ENCODE assay signal across 1 cellular context in the genomic region with DNA sequence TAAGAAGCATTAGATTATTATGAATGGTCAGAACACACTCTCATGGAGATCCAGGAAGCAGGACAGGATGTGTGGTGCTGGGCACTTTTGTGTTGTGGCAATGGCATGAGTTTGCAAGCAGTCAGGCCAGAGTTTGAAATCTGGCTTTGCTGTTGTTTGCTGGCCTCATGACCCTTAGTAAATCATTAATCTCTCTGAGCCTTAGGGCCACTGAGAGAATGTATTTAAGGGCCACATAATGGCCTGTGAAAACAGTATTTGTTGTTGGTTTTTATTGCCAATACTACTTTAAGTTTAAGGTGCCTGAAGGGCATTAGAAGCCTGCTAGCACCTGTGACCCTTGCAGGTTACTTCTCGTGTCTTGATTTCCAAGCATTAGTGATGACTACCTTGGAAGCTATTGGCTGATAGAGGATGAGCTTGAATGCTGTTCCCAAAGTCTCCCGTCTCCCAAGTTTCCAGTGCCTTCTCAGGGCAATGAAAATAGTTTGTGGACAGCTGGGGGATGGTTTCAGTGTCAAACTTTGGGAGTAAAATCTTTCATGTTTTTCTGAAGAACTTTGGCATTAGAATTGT.
TF ChIP-seq lines count a peak whose summit lies in the region.

No MANE protein-coding gene starts in this region.

TF ChIP-seq in HepG2, 621 proteins besides CTCF, POLR2A, EP300 and RAD21 (continues in another document):
- 0 out of 2 replicates have a peak, but pooled peaks have one; percentile 48 for TF ChIP-seq POGZ (CRISPR knock-in tag; IDR thresholded peaks at IDR 0.05)
- TF ChIP-seq PHF5A (CRISPR knock-in tag; IDR thresholded peaks at IDR 0.05; ENCODE audit: low read depth, unreplicated experiment): peak; percentile 36
- TF ChIP-seq HDAC2 (CRISPR knock-in tag; IDR thresholded peaks at IDR 0.05): peak; percentile 75
- TF ChIP-seq DPF2 (CRISPR knock-in tag; IDR thresholded peaks at IDR 0.05; ENCODE audit: borderline replicate concordance, low read depth): 0 out of 2 replicates have a peak, but pooled peaks have one; percentile 52
- TF ChIP-seq LCORL (IDR thresholded peaks at IDR 0.05): no peak
- TF ChIP-seq LCORL (CRISPR knock-in tag; IDR thresholded peaks at IDR 0.05): peak; percentile 72; the same call in 1 of the 2 replicates
- no peak for TF ChIP-seq RBM22 (optimal IDR thresholded peaks at IDR 0.05; ENCODE audit: low read length)
- TF ChIP-seq, protein P1, sequence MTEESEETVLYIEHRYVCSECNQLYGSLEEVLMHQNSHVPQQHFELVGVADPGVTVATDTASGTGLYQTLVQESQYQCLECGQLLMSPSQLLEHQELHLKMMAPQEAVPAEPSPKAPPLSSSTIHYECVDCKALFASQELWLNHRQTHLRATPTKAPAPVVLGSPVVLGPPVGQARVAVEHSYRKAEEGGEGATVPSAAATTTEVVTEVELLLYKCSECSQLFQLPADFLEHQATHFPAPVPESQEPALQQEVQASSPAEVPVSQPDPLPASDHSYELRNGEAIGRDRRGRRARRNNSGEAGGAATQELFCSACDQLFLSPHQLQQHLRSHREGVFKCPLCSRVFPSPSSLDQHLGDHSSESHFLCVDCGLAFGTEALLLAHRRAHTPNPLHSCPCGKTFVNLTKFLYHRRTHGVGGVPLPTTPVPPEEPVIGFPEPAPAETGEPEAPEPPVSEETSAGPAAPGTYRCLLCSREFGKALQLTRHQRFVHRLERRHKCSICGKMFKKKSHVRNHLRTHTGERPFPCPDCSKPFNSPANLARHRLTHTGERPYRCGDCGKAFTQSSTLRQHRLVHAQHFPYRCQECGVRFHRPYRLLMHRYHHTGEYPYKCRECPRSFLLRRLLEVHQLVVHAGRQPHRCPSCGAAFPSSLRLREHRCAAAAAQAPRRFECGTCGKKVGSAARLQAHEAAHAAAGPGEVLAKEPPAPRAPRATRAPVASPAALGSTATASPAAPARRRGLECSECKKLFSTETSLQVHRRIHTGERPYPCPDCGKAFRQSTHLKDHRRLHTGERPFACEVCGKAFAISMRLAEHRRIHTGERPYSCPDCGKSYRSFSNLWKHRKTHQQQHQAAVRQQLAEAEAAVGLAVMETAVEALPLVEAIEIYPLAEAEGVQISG (CRISPR knock-in tag; IDR thresholded peaks at IDR 0.05): 0 out of 2 replicates have a peak, but pooled peaks have one; percentile 25
- TF ChIP-seq NR2F6 (IDR thresholded peaks at IDR 0.05): peak; percentile 95
- peak; percentile 97 for TF ChIP-seq NR2F6 (CRISPR knock-in tag; IDR thresholded peaks at IDR 0.05)
- peak; percentile 49; the same call in 1 of the 2 replicates for TF ChIP-seq NCOA2 (CRISPR knock-in tag; IDR thresholded peaks at IDR 0.05)
- TF ChIP-seq BORCS8-MEF2B (CRISPR knock-in tag; IDR thresholded peaks at IDR 0.05): no peak
- TF ChIP-seq NR2F1 (CRISPR knock-in tag; IDR thresholded peaks at IDR 0.05): peak; percentile 86 to 87
- no peak for TF ChIP-seq ZNF772 (CRISPR knock-in tag; IDR thresholded peaks at IDR 0.05)
- TF ChIP-seq ZNF160 (CRISPR knock-in tag; IDR thresholded peaks at IDR 0.05): 0 out of 2 replicates have a peak, but pooled peaks have one; percentile 33
- TF ChIP-seq HNF4G (IDR thresholded peaks at IDR 0.05; ENCODE audit: borderline replicate concordance, low read depth, low read length): peak; percentile 2; the same call in 1 of the 2 replicates
- TF ChIP-seq HNF4G (CRISPR knock-in tag; IDR thresholded peaks at IDR 0.05; ENCODE audit: borderline replicate concordance, low read depth): no peak
- peak; percentile 63; the same call in 1 of the 2 replicates for TF ChIP-seq ZNF136 (CRISPR knock-in tag; IDR thresholded peaks at IDR 0.05; ENCODE audit: low read depth)
- no peak for TF ChIP-seq ZNF878 (CRISPR knock-in tag; IDR thresholded peaks at IDR 0.05)
- TF ChIP-seq SAP130 (CRISPR knock-in tag; IDR thresholded peaks at IDR 0.05; ENCODE audit: low read depth): peak; percentile 86
- no peak for TF ChIP-seq NKX3-1 (CRISPR knock-in tag; IDR thresholded peaks at IDR 0.05)
- TF ChIP-seq ZNF501 (CRISPR knock-in tag; IDR thresholded peaks at IDR 0.05): peak; percentile 79; the same call in 1 of the 2 replicates
- TF ChIP-seq, protein P2, sequence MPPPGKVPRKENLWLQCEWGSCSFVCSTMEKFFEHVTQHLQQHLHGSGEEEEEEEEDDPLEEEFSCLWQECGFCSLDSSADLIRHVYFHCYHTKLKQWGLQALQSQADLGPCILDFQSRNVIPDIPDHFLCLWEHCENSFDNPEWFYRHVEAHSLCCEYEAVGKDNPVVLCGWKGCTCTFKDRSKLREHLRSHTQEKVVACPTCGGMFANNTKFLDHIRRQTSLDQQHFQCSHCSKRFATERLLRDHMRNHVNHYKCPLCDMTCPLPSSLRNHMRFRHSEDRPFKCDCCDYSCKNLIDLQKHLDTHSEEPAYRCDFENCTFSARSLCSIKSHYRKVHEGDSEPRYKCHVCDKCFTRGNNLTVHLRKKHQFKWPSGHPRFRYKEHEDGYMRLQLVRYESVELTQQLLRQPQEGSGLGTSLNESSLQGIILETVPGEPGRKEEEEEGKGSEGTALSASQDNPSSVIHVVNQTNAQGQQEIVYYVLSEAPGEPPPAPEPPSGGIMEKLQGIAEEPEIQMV (CRISPR knock-in tag; IDR thresholded peaks at IDR 0.05; ENCODE audit: low read depth): no peak
- TF ChIP-seq GATAD1 (CRISPR knock-in tag; IDR thresholded peaks at IDR 0.05): peak; percentile 21; the same call in 1 of the 2 replicates
- TF ChIP-seq SIN3A (IDR thresholded peaks at IDR 0.05; ENCODE audit: borderline replicate concordance, low read depth, low read length): 0 out of 2 replicates have a peak, but pooled peaks have one; percentile 54
- no peak for TF ChIP-seq SNAPC2 (CRISPR knock-in tag; IDR thresholded peaks at IDR 0.05)
- peak; percentile 78 for TF ChIP-seq SALL1 (CRISPR knock-in tag; IDR thresholded peaks at IDR 0.05)
- TF ChIP-seq ZFP36L1 (CRISPR knock-in tag; IDR thresholded peaks at IDR 0.05): no peak
- TF ChIP-seq SCMH1 (CRISPR knock-in tag; IDR thresholded peaks at IDR 0.05; ENCODE audit: borderline replicate concordance): no peak
- TF ChIP-seq ZNF432 (CRISPR knock-in tag; IDR thresholded peaks at IDR 0.05; ENCODE audit: borderline replicate concordance): no peak
- TF ChIP-seq DMAP1 (CRISPR knock-in tag; IDR thresholded peaks at IDR 0.05): peak; percentile 35; the same call in 1 of the 2 replicates
- no peak; the same call in 1 of the 2 replicates for TF ChIP-seq ZNF788 (CRISPR knock-in tag; IDR thresholded peaks at IDR 0.05; ENCODE audit: borderline replicate concordance)
- TF ChIP-seq YEATS4 (CRISPR knock-in tag; IDR thresholded peaks at IDR 0.05; ENCODE audit: borderline replicate concordance): peak; percentile 22; the same call in 1 of the 2 replicates
- TF ChIP-seq, protein P3, sequence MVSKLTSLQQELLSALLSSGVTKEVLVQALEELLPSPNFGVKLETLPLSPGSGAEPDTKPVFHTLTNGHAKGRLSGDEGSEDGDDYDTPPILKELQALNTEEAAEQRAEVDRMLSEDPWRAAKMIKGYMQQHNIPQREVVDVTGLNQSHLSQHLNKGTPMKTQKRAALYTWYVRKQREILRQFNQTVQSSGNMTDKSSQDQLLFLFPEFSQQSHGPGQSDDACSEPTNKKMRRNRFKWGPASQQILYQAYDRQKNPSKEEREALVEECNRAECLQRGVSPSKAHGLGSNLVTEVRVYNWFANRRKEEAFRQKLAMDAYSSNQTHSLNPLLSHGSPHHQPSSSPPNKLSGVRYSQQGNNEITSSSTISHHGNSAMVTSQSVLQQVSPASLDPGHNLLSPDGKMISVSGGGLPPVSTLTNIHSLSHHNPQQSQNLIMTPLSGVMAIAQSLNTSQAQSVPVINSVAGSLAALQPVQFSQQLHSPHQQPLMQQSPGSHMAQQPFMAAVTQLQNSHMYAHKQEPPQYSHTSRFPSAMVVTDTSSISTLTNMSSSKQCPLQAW (CRISPR knock-in tag; IDR thresholded peaks at IDR 0.05): peak; percentile 99
- peak; percentile 45; the same call in 1 of the 2 replicates for TF ChIP-seq RCOR2 (CRISPR knock-in tag; IDR thresholded peaks at IDR 0.05)
- peak; percentile 82; the same call in 1 of the 2 replicates for TF ChIP-seq ETV5 (CRISPR knock-in tag; IDR thresholded peaks at IDR 0.05; ENCODE audit: borderline replicate concordance)
- no peak for TF ChIP-seq SOX6 (IDR thresholded peaks at IDR 0.05)
- TF ChIP-seq SOX6 (CRISPR knock-in tag; IDR thresholded peaks at IDR 0.05): peak; percentile 68
- no peak for TF ChIP-seq HNRNPL (IDR thresholded peaks at IDR 0.05; ENCODE audit: low read depth, low read length)
- no peak for TF ChIP-seq ZNF382 (CRISPR knock-in tag; IDR thresholded peaks at IDR 0.05; ENCODE audit: borderline replicate concordance)
- TF ChIP-seq, protein P4, sequence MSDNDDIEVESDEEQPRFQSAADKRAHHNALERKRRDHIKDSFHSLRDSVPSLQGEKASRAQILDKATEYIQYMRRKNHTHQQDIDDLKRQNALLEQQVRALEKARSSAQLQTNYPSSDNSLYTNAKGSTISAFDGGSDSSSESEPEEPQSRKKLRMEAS (IDR thresholded peaks at IDR 0.05): peak; percentile 55; the same call in 1 of the 2 replicates
- TF ChIP-seq ZNF331 (CRISPR knock-in tag; IDR thresholded peaks at IDR 0.05): peak; percentile 65
- 0 out of 2 replicates have a peak, but pooled peaks have one; percentile 43 for TF ChIP-seq ZNF556 (CRISPR knock-in tag; IDR thresholded peaks at IDR 0.05; ENCODE audit: borderline replicate concordance)
- no peak for TF ChIP-seq EZH2 (conservative IDR thresholded peaks at IDR 0.05; ENCODE audit: low read depth, low read length)
- peak; percentile 20; the same call in 1 of the 2 replicates for TF ChIP-seq SMC3 (IDR thresholded peaks at IDR 0.05; ENCODE audit: low read length)
- TF ChIP-seq, protein P5, sequence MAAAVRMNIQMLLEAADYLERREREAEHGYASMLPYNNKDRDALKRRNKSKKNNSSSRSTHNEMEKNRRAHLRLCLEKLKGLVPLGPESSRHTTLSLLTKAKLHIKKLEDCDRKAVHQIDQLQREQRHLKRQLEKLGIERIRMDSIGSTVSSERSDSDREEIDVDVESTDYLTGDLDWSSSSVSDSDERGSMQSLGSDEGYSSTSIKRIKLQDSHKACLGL (CRISPR knock-in tag; IDR thresholded peaks at IDR 0.05): no peak
- TF ChIP-seq FOXP1 (IDR thresholded peaks at IDR 0.05): 0 out of 2 replicates have a peak, but pooled peaks have one; percentile 17
- peak; percentile 92 for TF ChIP-seq FOXP1 (CRISPR knock-in tag; IDR thresholded peaks at IDR 0.05)
- no peak for TF ChIP-seq CC2D1A (CRISPR knock-in tag; IDR thresholded peaks at IDR 0.05)
- TF ChIP-seq ZFP82 (CRISPR knock-in tag; IDR thresholded peaks at IDR 0.05; ENCODE audit: borderline replicate concordance): no peak
- TF ChIP-seq ZNF563 (CRISPR knock-in tag; IDR thresholded peaks at IDR 0.05): no peak
- TF ChIP-seq, protein P6, sequence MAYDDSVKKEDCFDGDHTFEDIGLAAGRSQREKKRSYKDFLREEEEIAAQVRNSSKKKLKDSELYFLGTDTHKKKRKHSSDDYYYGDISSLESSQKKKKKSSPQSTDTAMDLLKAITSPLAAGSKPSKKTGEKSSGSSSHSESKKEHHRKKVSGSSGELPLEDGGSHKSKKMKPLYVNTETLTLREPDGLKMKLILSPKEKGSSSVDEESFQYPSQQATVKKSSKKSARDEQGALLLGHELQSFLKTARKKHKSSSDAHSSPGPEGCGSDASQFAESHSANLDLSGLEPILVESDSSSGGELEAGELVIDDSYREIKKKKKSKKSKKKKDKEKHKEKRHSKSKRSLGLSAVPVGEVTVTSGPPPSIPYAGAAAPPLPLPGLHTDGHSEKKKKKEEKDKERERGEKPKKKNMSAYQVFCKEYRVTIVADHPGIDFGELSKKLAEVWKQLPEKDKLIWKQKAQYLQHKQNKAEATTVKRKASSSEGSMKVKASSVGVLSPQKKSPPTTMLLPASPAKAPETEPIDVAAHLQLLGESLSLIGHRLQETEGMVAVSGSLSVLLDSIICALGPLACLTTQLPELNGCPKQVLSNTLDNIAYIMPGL (CRISPR knock-in tag; IDR thresholded peaks at IDR 0.05; ENCODE audit: borderline replicate concordance in 1 of 2, low read depth in 1 of 2): 0 out of 4 replicates have a peak, but pooled peaks of 1 of the 2 experiments have one; percentile 28
- TF ChIP-seq, protein P7, sequence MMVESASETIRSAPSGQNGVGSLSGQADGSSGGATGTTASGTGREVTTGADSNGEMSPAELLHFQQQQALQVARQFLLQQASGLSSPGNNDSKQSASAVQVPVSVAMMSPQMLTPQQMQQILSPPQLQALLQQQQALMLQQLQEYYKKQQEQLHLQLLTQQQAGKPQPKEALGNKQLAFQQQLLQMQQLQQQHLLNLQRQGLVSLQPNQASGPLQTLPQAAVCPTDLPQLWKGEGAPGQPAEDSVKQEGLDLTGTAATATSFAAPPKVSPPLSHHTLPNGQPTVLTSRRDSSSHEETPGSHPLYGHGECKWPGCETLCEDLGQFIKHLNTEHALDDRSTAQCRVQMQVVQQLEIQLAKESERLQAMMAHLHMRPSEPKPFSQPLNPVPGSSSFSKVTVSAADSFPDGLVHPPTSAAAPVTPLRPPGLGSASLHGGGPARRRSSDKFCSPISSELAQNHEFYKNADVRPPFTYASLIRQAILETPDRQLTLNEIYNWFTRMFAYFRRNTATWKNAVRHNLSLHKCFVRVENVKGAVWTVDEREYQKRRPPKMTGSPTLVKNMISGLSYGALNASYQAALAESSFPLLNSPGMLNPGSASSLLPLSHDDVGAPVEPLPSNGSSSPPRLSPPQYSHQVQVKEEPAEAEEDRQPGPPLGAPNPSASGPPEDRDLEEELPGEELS (CRISPR knock-in tag; IDR thresholded peaks at IDR 0.05): peak; percentile 91
- TF ChIP-seq JUN (CRISPR knock-in tag; IDR thresholded peaks at IDR 0.05): no peak
- TF ChIP-seq GATAD2A (CRISPR knock-in tag; IDR thresholded peaks at IDR 0.05): peak; percentile 80
- TF ChIP-seq HES4 (CRISPR knock-in tag; IDR thresholded peaks at IDR 0.05; ENCODE audit: borderline replicate concordance): no peak
- TF ChIP-seq ZKSCAN5 (CRISPR knock-in tag; IDR thresholded peaks at IDR 0.05): no peak
